In genomic region chr11:63847363-63847762, GRCh38 we compare ENCODE assay signal across 10 cellular contexts. TPM values are rescaled to one million over a fixed set of nuclear protein-coding genes. Genes with fewer than 3 reads are reported as not detected.
A peak's percentile ranks its signal among the peaks of the same experiment; 100 is the strongest.
DNase-seq lines count a peak whose midpoint lies in the region; ATAC-seq, FAIRE-seq and TF ChIP-seq lines count a peak whose summit lies in the region.
"Had no signal": no experiment of that assay in that cellular context is flagged by ENCODE, and none has a peak within 500 bp of the region (broad histone marks: within the 10 kb centered on the region; RNA-seq: fewer than 3 reads in every experiment).

No MANE protein-coding gene starts in this region.

- in situ Hi-C loops in K562 (cut with MboI) = no loop called here

- H3K9me3 Mint-ChIP-seq in T-helper 2 cell treated with Interferon-gamma antibody and Interleukin-4, amounts not matched to agents 5 μg/mL and 100 μg/mL, for 36 hours = no peaks in the 10 kb centered on the region

- 100% methylated on average over 1 of the region's 3 CpGs for WGBS in K562 (ENCODE audit: insufficient coverage, low coverage, missing lambda C conversion rate)
- WGBS in thyroid gland, 2 donors = 31 to 40% methylated on average over 3 of the region's 3 CpGs

- no peak for TF ChIP-seq POLR2A in K562 (conservative IDR thresholded peaks at IDR 0.05)
- TF ChIP-seq POLR2A in thyroid gland (IDR thresholded peaks at IDR 0.05) = peak in 1 of 2 donors; percentile 41

- no peaks in the 10 kb centered on the region for H3K9me3 ChIP-seq in K562 (replicated peaks; ENCODE audit: control insufficient read depth, insufficient read depth, low read depth, low read length)
- H3K9me3 ChIP-seq in thyroid gland = no peaks in the 10 kb centered on the region

- no TSS peak for BruUV-seq in K562 (replicated peaks; lab: Mats Ljungman, UMichigan)

- intact Hi-C loops in K562 (cut with micrococcal nuclease) (no loop called here), left colon (cut with DNase I, micrococcal nuclease) (no loop called here), thyroid gland (cut with DNase I) (no loop called here)

- POLR2A ChIA-PET in K562 (lab: Yijun Ruan, JAX) = interaction anchor here (0.9 to 4.5 kb wide), 3 partner anchors 8 to 10 kb away, joined by 5 to 26 read pairs (median 5); partner anchors contain the start of gene MARK2

- no peak overlapping the region for H3K4me2 ChIP-seq in K562 (ENCODE audit: insufficient read depth, low read length)

- peak overlapping the region; percentile 23 for H3K27ac Mint-ChIP-seq in T-helper 2 cell treated with Interferon-gamma antibody and Interleukin-4, amounts not matched to agents 5 μg/mL and 100 μg/mL, for 36 hours

- H3K4me3 ChIP-seq in K562 = no peak overlapping the region
- no peak overlapping the region for H3K4me3 ChIP-seq in thyroid gland (replicated peaks in 1 of 3)

- peak overlapping the region; percentile 25; the same call in 1 of the 3 replicates for H3K27ac ChIP-seq in K562 (ENCODE audit: extremely low read depth, low read depth, low read length)
- H3K27ac ChIP-seq in thyroid gland = peak overlapping the region; percentile 85 to 90 (median 89)

- ATAC-seq in K562 (no peak), left colon (peak; percentile 51), HG02571 (IDR thresholded peaks at IDR 0.05; ENCODE audit: unreplicated experiment) (no peak), GM19467 (IDR thresholded peaks at IDR 0.05; ENCODE audit: unreplicated experiment) (no peak)

- no peak for TF ChIP-seq CTCF in K562 (IDR thresholded peaks at IDR 0.05 in 2 of 3, conservative IDR thresholded peaks at IDR 0.05 in 1 of 3; ENCODE audit: insufficient read depth in 2 of 3, low read depth in 1 of 3, low read length in 3 of 3)
- TF ChIP-seq CTCF in thyroid gland (IDR thresholded peaks at IDR 0.05) = no peak

- peak overlapping the region in 1 of 2 experiments; percentile 67; a peak in 1 of 4 replicates for H3K9ac ChIP-seq in K562 (ENCODE audit: insufficient read depth in 1 of 2, low read depth in 2 of 2, low read length in 2 of 2)

- no peaks in the 10 kb centered on the region for H3K27me3 ChIP-seq in K562 (ENCODE audit: control insufficient read depth in 2 of 2, insufficient read depth in 2 of 2, low read length in 2 of 2)
- no peaks in the 10 kb centered on the region for H3K27me3 ChIP-seq in thyroid gland

- TF ChIP-seq RAD21 in K562 (CRISPR knock-in tag; conservative IDR thresholded peaks at IDR 0.05 in 1 of 2, IDR thresholded peaks at IDR 0.05 in 1 of 2) = no peak

- no peak for FAIRE-seq in K562 (lab: Jason Lieb, UNC)

- H3K79me2 ChIP-seq in K562 (ENCODE audit: control insufficient read depth, insufficient read depth, low read length) = peaks cover 86% of the 10 kb centered on the region

- H3K4me1 ChIP-seq in K562 (replicated peaks in 1 of 2; ENCODE audit: control insufficient read depth in 2 of 2, insufficient read depth in 2 of 2, low read length in 2 of 2) (peaks cover 14 to 19% of the 10 kb centered on the region in 2 experiments; a peak in 4 of 5 replicates), thyroid gland (peaks cover 85 to 95% of the 10 kb centered on the region in 2 donors)

- TF ChIP-seq EP300 in K562 (IDR thresholded peaks at IDR 0.05; ENCODE audit: low read length) = no peak

- peaks cover 5% of the 10 kb centered on the region for H3K9me1 ChIP-seq in K562 (ENCODE audit: control insufficient read depth, insufficient read depth, low read length)

- H3K36me3 Mint-ChIP-seq in T-helper 2 cell treated with Interferon-gamma antibody and Interleukin-4, amounts not matched to agents 5 μg/mL and 100 μg/mL, for 36 hours (ENCODE audit: low read depth) = peaks cover 33% of the 10 kb centered on the region

- no peak for DNase-seq in T-helper 2 cell treated with Interferon-gamma antibody and Interleukin-4, amounts not matched to agents 5 μg/mL and 100 μg/mL, for 36 hours (ENCODE audit: low spot score)
- no peak for DNase-seq in T-helper 2 cell
- DNase-seq in K562 (ENCODE audit: extremely low read depth in 1 of 4, low spot score in 3 of 4) = no peak
- no peak for DNase-seq in left colon
- DNase-seq in thyroid gland = peak; percentile 93
- DNase-seq in activated CD4-positive, CD25-positive, alpha-beta regulatory T cell (lab: John Stamatoyannopoulos, UW) = no peak
- DNase-seq: ACHN; effector CD8-positive, alpha-beta T cell had no signal

- no peaks in the 10 kb centered on the region for H3K27me3 Mint-ChIP-seq in T-helper 2 cell treated with Interferon-gamma antibody and Interleukin-4, amounts not matched to agents 5 μg/mL and 100 μg/mL, for 36 hours (ENCODE audit: low read depth)

- H3K4me1 Mint-ChIP-seq in T-helper 2 cell treated with Interferon-gamma antibody and Interleukin-4, amounts not matched to agents 5 μg/mL and 100 μg/mL, for 36 hours (ENCODE audit: low read depth) = peaks cover 51% of the 10 kb centered on the region

- peaks cover 59% of the 10 kb centered on the region for H3K36me3 ChIP-seq in K562 (ENCODE audit: control insufficient read depth, insufficient read depth, low read length)
- no peaks in the 10 kb centered on the region for H3K36me3 ChIP-seq in thyroid gland

- no peak overlapping the region for H3K4me3 Mint-ChIP-seq in T-helper 2 cell treated with Interferon-gamma antibody and Interleukin-4, amounts not matched to agents 5 μg/mL and 100 μg/mL, for 36 hours

- H4K20me1 ChIP-seq in K562 (replicated peaks; ENCODE audit: control insufficient read depth, insufficient read depth, low read length) = peaks cover 23% of the 10 kb centered on the region

- H2AFZ ChIP-seq in K562 (ENCODE audit: low read depth, low read length) = no peak overlapping the region

- CTCF ChIA-PET in K562 (lab: Yijun Ruan, JAX; ENCODE audit: low intra/inter-chr PET ratio) = no interaction called here

TF ChIP-seq in K562, 482 proteins besides CTCF, POLR2A, EP300 and RAD21 (continues in another document):
- TF ChIP-seq CHD4 (IDR thresholded peaks at IDR 0.05; ENCODE audit: insufficient read depth, insufficient replicate concordance, low read depth, low read length, poor library complexity, severe bottlenecking) (no peak), DIDO1 (tag; IDR thresholded peaks at IDR 0.05; ENCODE audit: low read depth) (no peak), ZNF41 (CRISPR knock-in tag; conservative IDR thresholded peaks at IDR 0.05) (no peak)
- TF ChIP-seq, protein P1, sequence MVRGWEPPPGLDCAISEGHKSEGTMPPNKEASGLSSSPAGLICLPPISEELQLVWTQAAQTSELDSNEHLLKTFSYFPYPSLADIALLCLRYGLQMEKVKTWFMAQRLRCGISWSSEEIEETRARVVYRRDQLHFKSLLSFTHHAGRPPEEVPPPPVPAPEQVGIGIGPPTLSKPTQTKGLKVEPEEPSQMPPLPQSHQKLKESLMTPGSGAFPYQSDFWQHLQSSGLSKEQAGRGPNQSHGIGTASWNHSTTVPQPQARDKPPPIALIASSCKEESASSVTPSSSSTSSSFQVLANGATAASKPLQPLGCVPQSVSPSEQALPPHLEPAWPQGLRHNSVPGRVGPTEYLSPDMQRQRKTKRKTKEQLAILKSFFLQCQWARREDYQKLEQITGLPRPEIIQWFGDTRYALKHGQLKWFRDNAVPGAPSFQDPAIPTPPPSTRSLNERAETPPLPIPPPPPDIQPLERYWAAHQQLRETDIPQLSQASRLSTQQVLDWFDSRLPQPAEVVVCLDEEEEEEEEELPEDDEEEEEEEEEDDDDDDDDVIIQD (CRISPR knock-in tag; IDR thresholded peaks at IDR 0.05) = no peak

RNA-seq across cellular contexts. Expression of gene MARK2, which starts 8.5 kb away (rescaled TPM):
- total RNA-seq in K562 (2011; cell fraction: chromatin; rRNA removed; ENCODE audit: low replicate concordance) = 57.5 and 86.5 TPM in 2 replicates
- total RNA-seq in K562 (2011; cell fraction: nucleolus; rRNA removed) = 42.0 and 48.9 TPM in 2 replicates
- total RNA-seq in K562 (2011; cell fraction: nucleoplasm; rRNA removed) = 51.4 and 63.0 TPM in 2 replicates
- total RNA-seq in K562 (2014; rRNA removed) (17.8 and 25.4 TPM in 2 replicates), K562 (2014; rRNA removed; fragmentation: Illumina TruSeq; extraction: Trizol) (12.1 and 13.8 TPM in 2 replicates), K562 (2015; rRNA removed; fragmentation: Illumina TruSeq; extraction: Trizol) (15.1 and 17.4 TPM in 2 replicates), K562 (2021) (36.3 and 43.5 TPM in 2 replicates), left colon (100 to 1,000 TPM in 1 of 2 donors, 10 to 100 TPM in 1; 91.8 to 100 TPM), thyroid gland (10 to 100 TPM; 28.2 to 57.7 (median 48.6) TPM)
- polyA plus RNA-seq in K562 (2011; rRNA removed) (13.8 and 18.5 TPM in 2 replicates), K562 (2014; fragmentation: Illumina TruSeq; extraction: Trizol) (25.4 and 27.5 TPM in 2 replicates), K562 (2014; fragmentation: Nextera tagmentation; extraction: Ambion mirVana) (under 1 TPM; 0.32 to 0.45 TPM), K562 (2014; rRNA removed) (20.9 and 23.0 TPM in 2 replicates)
- 13.0 and 20.1 TPM in 2 replicates for polyA plus RNA-seq in K562 (2011; cell fraction: cytosol; rRNA removed)
- polyA plus RNA-seq in K562 (2011; cell fraction: nucleus; rRNA removed) = 19.9 and 32.0 TPM in 2 replicates
- 22.5 and 23.3 TPM in 2 replicates for polyA plus RNA-seq in K562 (2012)
- 18.7 and 19.8 TPM in 2 replicates for polyA minus RNA-seq in K562 (2011; rRNA and poly(A)+ RNA removed)
- 24.5 TPM in 2 replicates for polyA minus RNA-seq in K562 (2011; cell fraction: cytosol; rRNA and poly(A)+ RNA removed)
- polyA minus RNA-seq in K562 (2011; cell fraction: nucleus; rRNA and poly(A)+ RNA removed) = 13.2 and 17.1 TPM in 2 replicates

RNA-seq across cellular contexts. Expression of gene SPINDOC, which starts 34.1 kb away (rescaled TPM):
- total RNA-seq in K562 (2011; cell fraction: chromatin; rRNA removed; ENCODE audit: low replicate concordance) = 22.0 and 38.1 TPM in 2 replicates
- 26.2 and 28.3 TPM in 2 replicates for total RNA-seq in K562 (2011; cell fraction: nucleolus; rRNA removed)
- total RNA-seq in K562 (2011; cell fraction: nucleoplasm; rRNA removed) = 23.4 and 29.6 TPM in 2 replicates
- total RNA-seq in K562 (2014; rRNA removed) (36.3 and 39.3 TPM in 2 replicates), K562 (2014; rRNA removed; fragmentation: Illumina TruSeq; extraction: Trizol) (11.5 and 11.8 TPM in 2 replicates), K562 (2015; rRNA removed; fragmentation: Illumina TruSeq; extraction: Trizol) (31.4 and 31.9 TPM in 2 replicates), K562 (2021) (33.0 and 35.3 TPM in 2 replicates), left colon (1 to 10 TPM; 6.4 to 7.1 TPM), thyroid gland (10 to 100 TPM in 2 of 4 donors, 1 to 10 TPM in 2; 7.4 to 12.6 (median 10.3) TPM)
- polyA plus RNA-seq in K562 (2011; rRNA removed) (15.1 and 16.9 TPM in 2 replicates), K562 (2014; fragmentation: Illumina TruSeq; extraction: Trizol) (19.6 and 26.5 TPM in 2 replicates), K562 (2014; fragmentation: Nextera tagmentation; extraction: Ambion mirVana) (under 1 TPM; 0.70 to 0.95 TPM), K562 (2014; rRNA removed) (35.0 and 38.6 TPM in 2 replicates)
- 18.9 and 34.3 TPM in 2 replicates for polyA plus RNA-seq in K562 (2011; cell fraction: cytosol; rRNA removed)
- polyA plus RNA-seq in K562 (2011; cell fraction: nucleus; rRNA removed) = 17.4 and 25.9 TPM in 2 replicates
- polyA plus RNA-seq in K562 (2012) = 29.5 and 34.3 TPM in 2 replicates
- 4.3 and 4.6 TPM in 2 replicates for polyA minus RNA-seq in K562 (2011; rRNA and poly(A)+ RNA removed)
- polyA minus RNA-seq in K562 (2011; cell fraction: cytosol; rRNA and poly(A)+ RNA removed) = 10.5 and 11.5 TPM in 2 replicates
- 7.0 and 7.8 TPM in 2 replicates for polyA minus RNA-seq in K562 (2011; cell fraction: nucleus; rRNA and poly(A)+ RNA removed)

Comparison
In these comparisons a context has a peak if more than half of its experiments do, and no peak if none do; other contexts are left out.
1. DNase-seq: peak in thyroid gland (2 of 2); none in T-helper 2 cell treated with Interferon-gamma antibody and Interleukin-4, amounts not matched to agents 5 μg/mL and 100 μg/mL, for 36 hours (single experiment), T-helper 2 cell (0 of 5), K562 (0 of 4), left colon (0 of 2) and activated CD4-positive, CD25-positive, alpha-beta regulatory T cell (0 of 4).